18 cellular contexts compared by ENCODE assay signal in genomic region chr10:92857904-92858514, GRCh38. TPM values are rescaled to one million over a fixed set of nuclear protein-coding genes. Genes with fewer than 3 reads are reported as not detected.
DNase-seq lines count a peak whose midpoint lies in the region; ATAC-seq and TF ChIP-seq lines count a peak whose summit lies in the region.
"Had no signal": no experiment of that assay in that cellular context is flagged by ENCODE, and none has a peak within 500 bp of the region (broad histone marks: within the 10 kb centered on the region; RNA-seq: fewer than 3 reads in every experiment).

No MANE protein-coding gene starts in this region.

- H3K4me3 ChIP-seq in HEK293 (ENCODE audit: low read depth, low read length), result no peak overlapping the region

- H3K9me3 ChIP-seq in HEK293 (ENCODE audit: control insufficient read depth, insufficient read depth, low read depth, low read length), result no peaks in the 10 kb centered on the region

- no peaks in the 10 kb centered on the region for H3K4me1 Mint-ChIP-seq in activated CD4-positive, alpha-beta T cell treated with anti-CD3 and anti-CD28 coated beads, Interleukin-2, amount 10 ng/mL, durations not matched to agents 24 days and 14 days
- no peaks in the 10 kb centered on the region for H3K4me1 Mint-ChIP-seq in activated CD4-positive, alpha-beta T cell treated with anti-CD3 and anti-CD28 coated beads, Interleukin-2, amount 10 ng/mL, durations not matched to agents 7 days and 5 days

- POLR2A ChIA-PET in activated CD4-positive, alpha-beta T cell treated with anti-CD3 and anti-CD28 coated beads, Interleukin-2, amount 10 ng/mL, durations not matched to agents 7 days and 5 days (lab: Charles Lee), result no interaction called here
- POLR2A ChIA-PET in HEK293 (lab: Yijun Ruan, JAX), result no interaction called here

- H3K36me3 ChIP-seq in HEK293 (ENCODE audit: control insufficient read depth in 2 of 2, insufficient read depth in 1 of 2, low read length in 2 of 2), result no peaks in the 10 kb centered on the region

- intact Hi-C loops in activated CD4-positive, alpha-beta T cell treated with anti-CD3 and anti-CD28 coated beads, Interleukin-2, amount 10 ng/mL, durations not matched to agents 24 days and 14 days (cut with micrococcal nuclease), result no loop called here

- CTCF ChIA-PET in activated CD4-positive, alpha-beta T cell treated with anti-CD3 and anti-CD28 coated beads, Interleukin-2, amount 10 ng/mL, durations not matched to agents 7 days and 5 days (lab: Charles Lee), result no interaction called here
- CTCF ChIA-PET in HEK293 (lab: Yijun Ruan, JAX), result no interaction called here

- ATAC-seq in GM21786 (IDR thresholded peaks at IDR 0.05; ENCODE audit: unreplicated experiment) (no peak), GM18861 (IDR thresholded peaks at IDR 0.05; ENCODE audit: unreplicated experiment) (no peak)

- no peaks in the 10 kb centered on the region for H3K27me3 Mint-ChIP-seq in activated CD4-positive, alpha-beta T cell treated with anti-CD3 and anti-CD28 coated beads, Interleukin-2, amount 10 ng/mL, durations not matched to agents 24 days and 14 days
- H3K27me3 Mint-ChIP-seq in activated CD4-positive, alpha-beta T cell treated with anti-CD3 and anti-CD28 coated beads, Interleukin-2, amount 10 ng/mL, durations not matched to agents 7 days and 5 days, result no peaks in the 10 kb centered on the region

- peaks cover 26% of the 10 kb centered on the region for H3K9me3 Mint-ChIP-seq in activated CD4-positive, alpha-beta T cell treated with anti-CD3 and anti-CD28 coated beads, Interleukin-2, amount 10 ng/mL, durations not matched to agents 24 days and 14 days
- peaks cover 30% of the 10 kb centered on the region for H3K9me3 Mint-ChIP-seq in activated CD4-positive, alpha-beta T cell treated with anti-CD3 and anti-CD28 coated beads, Interleukin-2, amount 10 ng/mL, durations not matched to agents 7 days and 5 days

- peak; percentile 0 for DNase-seq in activated CD4-positive, alpha-beta T cell treated with anti-CD3 and anti-CD28 coated beads, Interleukin-2, amount 10 ng/mL, durations not matched to agents 24 days and 14 days
- DNase-seq in activated CD4-positive, alpha-beta T cell treated with anti-CD3 and anti-CD28 coated beads, Interleukin-2, amount 10 ng/mL, durations not matched to agents 7 days and 5 days, result no peak
- DNase-seq in amniotic epithelial cell (ENCODE audit: low read depth), result peak; percentile 27
- peak; percentile 7 for DNase-seq in iris pigment epithelial cell (ENCODE audit: low read depth)
- no peak for DNase-seq in NCI-H2227 (lab: John Stamatoyannopoulos, UW; ENCODE audit: unreplicated experiment)
- DNase-seq: AML-193; Caco-2; DMS79 treated with DMSO at 0.1 percent for 48 hours; NCI-H1105; NCI-H1694 treated with DMSO at 0.1 percent for 48 hours; NCI-H446; NK-92 treated with Interleukin-12 subunit alpha and Interleukin-12 subunit beta, amount 100 ng/mL, for 24 hours; RPMI8226; SIG-M5 had no signal

- no peak for TF ChIP-seq CTCF in HEK293 (tag by site-specific recombination; IDR thresholded peaks at IDR 0.05)

- H3K4me3 Mint-ChIP-seq in activated CD4-positive, alpha-beta T cell treated with anti-CD3 and anti-CD28 coated beads, Interleukin-2, amount 10 ng/mL, durations not matched to agents 24 days and 14 days, result no peak overlapping the region
- H3K4me3 Mint-ChIP-seq in activated CD4-positive, alpha-beta T cell treated with anti-CD3 and anti-CD28 coated beads, Interleukin-2, amount 10 ng/mL, durations not matched to agents 7 days and 5 days, result no peak overlapping the region

- H3K27ac Mint-ChIP-seq in activated CD4-positive, alpha-beta T cell treated with anti-CD3 and anti-CD28 coated beads, Interleukin-2, amount 10 ng/mL, durations not matched to agents 24 days and 14 days, result no peak overlapping the region
- H3K27ac Mint-ChIP-seq in activated CD4-positive, alpha-beta T cell treated with anti-CD3 and anti-CD28 coated beads, Interleukin-2, amount 10 ng/mL, durations not matched to agents 7 days and 5 days, result no peak overlapping the region

- H3K36me3 Mint-ChIP-seq in activated CD4-positive, alpha-beta T cell treated with anti-CD3 and anti-CD28 coated beads, Interleukin-2, amount 10 ng/mL, durations not matched to agents 24 days and 14 days (ENCODE audit: low read depth), result peaks cover 24% of the 10 kb centered on the region
- peaks cover 28% of the 10 kb centered on the region for H3K36me3 Mint-ChIP-seq in activated CD4-positive, alpha-beta T cell treated with anti-CD3 and anti-CD28 coated beads, Interleukin-2, amount 10 ng/mL, durations not matched to agents 7 days and 5 days (ENCODE audit: low read depth)

- no peaks in the 10 kb centered on the region for H3K4me1 ChIP-seq in HEK293 (ENCODE audit: control insufficient read depth, insufficient read depth, low read length)
- H3K4me1 ChIP-seq: Caco-2 had no signal

- no peak overlapping the region for H3K27ac ChIP-seq in HEK293 (ENCODE audit: extremely low read depth, low read depth, low read length)
- H3K27ac ChIP-seq: KMS-11 had no signal

TF ChIP-seq in HEK293, 187 proteins besides CTCF, POLR2A, EP300 and RAD21:
- peak; percentile 67; the same call in 1 of the 2 replicates for TF ChIP-seq ZNF184 (tag by site-specific recombination; IDR thresholded peaks at IDR 0.05)
- no peak for TF ChIP-seq ZNF10 (tag by site-specific recombination; IDR thresholded peaks at IDR 0.05)
- no peak for TF ChIP-seq ZNF433 (tag by site-specific recombination; IDR thresholded peaks at IDR 0.05; ENCODE audit: low read depth)
- TF ChIP-seq ZNF629 (tag by site-specific recombination; IDR thresholded peaks at IDR 0.05), result peak; percentile 32; the same call in 1 of the 2 replicates
- TF ChIP-seq ZNF549 (tag by site-specific recombination; IDR thresholded peaks at IDR 0.05), result peak; percentile 25; the same call in 1 of the 2 replicates
- no peak for TF ChIP-seq ZNF335 (tag by site-specific recombination; conservative IDR thresholded peaks at IDR 0.05)
- peak; percentile 27; the same call in 1 of the 2 replicates for TF ChIP-seq ZNF202 (tag by site-specific recombination; IDR thresholded peaks at IDR 0.05; ENCODE audit: borderline replicate concordance)
- TF ChIP-seq SP7 (tag by site-specific recombination; IDR thresholded peaks at IDR 0.05), result peak; percentile 47; the same call in 1 of the 2 replicates
- TF ChIP-seq ZNF274 (IDR thresholded peaks at IDR 0.05; ENCODE audit: low read length), result no peak
- no peak for TF ChIP-seq ZNF274 (tag by site-specific recombination; IDR thresholded peaks at IDR 0.05; ENCODE audit: borderline replicate concordance)
- TF ChIP-seq, protein P1, sequence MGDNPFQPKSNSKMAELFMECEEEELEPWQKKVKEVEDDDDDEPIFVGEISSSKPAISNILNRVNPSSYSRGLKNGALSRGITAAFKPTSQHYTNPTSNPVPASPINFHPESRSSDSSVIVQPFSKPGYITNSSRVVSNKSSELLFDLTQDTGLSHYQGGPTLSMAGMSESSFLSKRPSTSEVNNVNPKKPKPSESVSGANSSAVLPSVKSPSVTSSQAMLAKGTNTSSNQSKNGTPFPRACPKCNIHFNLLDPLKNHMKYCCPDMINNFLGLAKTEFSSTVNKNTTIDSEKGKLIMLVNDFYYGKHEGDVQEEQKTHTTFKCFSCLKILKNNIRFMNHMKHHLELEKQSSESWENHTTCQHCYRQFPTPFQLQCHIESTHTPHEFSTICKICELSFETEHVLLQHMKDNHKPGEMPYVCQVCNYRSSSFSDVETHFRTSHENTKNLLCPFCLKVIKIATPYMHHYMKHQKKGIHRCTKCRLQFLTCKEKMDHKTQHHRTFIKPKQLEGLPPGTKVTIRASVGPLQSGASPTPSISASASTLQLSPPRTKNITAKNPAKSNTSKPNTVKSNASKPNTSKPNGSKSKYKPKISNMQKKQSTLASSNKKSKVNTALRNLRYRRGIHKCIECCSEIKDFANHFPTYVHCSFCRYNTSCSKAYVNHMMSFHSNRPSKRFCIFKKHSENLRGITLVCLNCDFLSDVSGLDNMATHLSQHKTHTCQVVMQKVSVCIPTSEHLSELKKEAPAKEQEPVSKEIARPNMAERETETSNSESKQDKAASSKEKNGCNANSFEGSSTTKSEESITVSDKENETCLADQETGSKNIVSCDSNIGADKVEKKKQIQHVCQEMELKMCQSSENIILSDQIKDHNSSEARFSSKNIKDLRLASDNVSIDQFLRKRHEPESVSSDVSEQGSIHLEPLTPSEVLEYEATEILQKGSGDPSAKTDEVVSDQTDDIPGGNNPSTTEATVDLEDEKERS (tag by site-specific recombination; IDR thresholded peaks at IDR 0.05), result peak; percentile 94
- 0 out of 2 replicates have a peak, but pooled peaks have one; percentile 22 for TF ChIP-seq ZNF391 (tag by site-specific recombination; IDR thresholded peaks at IDR 0.05; ENCODE audit: borderline replicate concordance, low read depth)
- peak; percentile 94 for TF ChIP-seq ZNF558 (tag by site-specific recombination; IDR thresholded peaks at IDR 0.05)
- TF ChIP-seq SETDB1 (IDR thresholded peaks at IDR 0.05; ENCODE audit: insufficient read length, low read length), result peak; percentile 95
- TF ChIP-seq ZBTB1 (tag by site-specific recombination; IDR thresholded peaks at IDR 0.05), result no peak
- no peak for TF ChIP-seq ZNF140 (tag by site-specific recombination; IDR thresholded peaks at IDR 0.05)
- TF ChIP-seq TRIM28 (IDR thresholded peaks at IDR 0.05; ENCODE audit: borderline replicate concordance, low read length), result peak; percentile 88
- TF ChIP-seq ZNF626 (tag by site-specific recombination; IDR thresholded peaks at IDR 0.05), result peak; percentile 83
- TF ChIP-seq ZNF654 (tag by site-specific recombination; IDR thresholded peaks at IDR 0.05; ENCODE audit: low read depth), result 0 out of 2 replicates have a peak, but pooled peaks have one; percentile 1
- peak; percentile 64 for TF ChIP-seq ZNF529 (tag by site-specific recombination; IDR thresholded peaks at IDR 0.05; ENCODE audit: insufficient replicate concordance)

RNA-seq across cellular contexts. Expression of gene EXOC6, which starts 9.7 kb away (rescaled TPM):
- 13.1 and 14.2 TPM in 2 replicates for total RNA-seq in activated CD4-positive, alpha-beta T cell treated with anti-CD3 and anti-CD28 coated beads, Interleukin-2, amount 10 ng/mL, durations not matched to agents 24 days and 14 days
- 10 to 100 TPM; 11.8 to 13.6 TPM for total RNA-seq in activated CD4-positive, alpha-beta T cell treated with anti-CD3 and anti-CD28 coated beads, Interleukin-2, amount 10 ng/mL, durations not matched to agents 7 days and 5 days

Comparison
In these comparisons a context has a peak if more than half of its experiments do, and no peak if none do; other contexts are left out.
1. DNase-seq: peak in activated CD4-positive, alpha-beta T cell treated with anti-CD3 and anti-CD28 coated beads, Interleukin-2, amount 10 ng/mL, durations not matched to agents 24 days and 14 days (single experiment), amniotic epithelial cell (single experiment) and iris pigment epithelial cell (single experiment); none in activated CD4-positive, alpha-beta T cell treated with anti-CD3 and anti-CD28 coated beads, Interleukin-2, amount 10 ng/mL, durations not matched to agents 7 days and 5 days (single experiment) and NCI-H2227 (single experiment).